In the genomic region with DNA sequence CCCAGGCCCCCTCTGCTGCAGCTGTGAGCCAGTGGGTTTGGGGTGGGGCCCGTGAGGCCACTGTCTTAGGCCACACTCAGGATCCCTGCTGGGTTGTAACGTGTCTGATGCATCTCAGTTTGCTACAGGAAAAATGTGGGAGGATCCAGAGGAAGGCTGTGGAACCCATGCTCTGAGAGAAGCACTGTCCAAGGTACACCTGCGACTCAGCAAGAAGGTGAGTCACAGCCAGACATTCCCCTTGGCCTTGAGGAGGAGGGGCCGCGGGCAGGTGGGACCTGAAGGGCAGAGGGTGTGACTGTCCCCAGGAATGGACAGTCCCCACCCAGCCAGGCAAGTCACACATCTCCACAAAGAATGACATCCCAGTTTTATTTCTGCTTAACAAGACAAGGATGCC, we compare ENCODE assay signal across 23 cellular contexts. TPM values are rescaled to one million over a fixed set of nuclear protein-coding genes. Genes with fewer than 3 reads are reported as not detected.
"Had no signal": no experiment of that assay in that cellular context is flagged by ENCODE, and none has a peak within 500 bp of the region (broad histone marks: within the 10 kb centered on the region; RNA-seq: fewer than 3 reads in every experiment).

No MANE protein-coding gene starts in this region.

- H3K27ac Mint-ChIP-seq: activated naive CD4-positive, alpha-beta T cell treated with anti-CD3 and anti-CD28 coated beads, Interleukin-2, amount 50 U/mL, for 72 hours; immature natural killer cell; nephron; stimulated activated naive CD8-positive, alpha-beta T cell treated with anti-CD3 and anti-CD28 coated beads, Interleukin-15, Interleukin-2, amounts not matched to agents 100 ng/mL and 50 ng/mL, for 24 hours had no signal

- H3K27ac ChIP-seq: adrenal gland, cardiac muscle cell, epithelial cell of prostate, tibial nerve had no signal

- H3K4me3 ChIP-seq: adrenal gland, cardiac muscle cell, tibial nerve had no signal

- DNase-seq: activated CD4-positive, alpha-beta T cell treated with anti-CD3 and anti-CD28 coated beads, Interleukin-2, amount 50 U/mL, for 4 hours; activated gamma-delta T cell treated with Interleukin-2 at 50 U/mL for 16 hours; adrenal gland; dermis blood vessel endothelial cell; effector memory CD4-positive, alpha-beta T cell; immature natural killer cell; left cardiac atrium; nucleus accumbens; posterior cingulate gyrus; retina; SW 1271 had no signal

- H3K9me3 Mint-ChIP-seq: activated naive CD4-positive, alpha-beta T cell treated with anti-CD3 and anti-CD28 coated beads, Interleukin-2, amount 50 U/mL, for 72 hours; immature natural killer cell; nephron; stimulated activated naive CD8-positive, alpha-beta T cell treated with anti-CD3 and anti-CD28 coated beads, Interleukin-15, Interleukin-2, amounts not matched to agents 100 ng/mL and 50 ng/mL, for 24 hours had no signal

- H3K9me3 ChIP-seq: adrenal gland, tibial nerve had no signal

- H3K4me1 Mint-ChIP-seq: immature natural killer cell, nephron had no signal

- H3K36me3 ChIP-seq: adrenal gland, cardiac muscle cell, tibial nerve had no signal

- H3K27me3 ChIP-seq: cardiac muscle cell, tibial nerve had no signal

- H3K4me3 Mint-ChIP-seq: immature natural killer cell; nephron; stimulated activated naive CD8-positive, alpha-beta T cell treated with anti-CD3 and anti-CD28 coated beads, Interleukin-15, Interleukin-2, amounts not matched to agents 100 ng/mL and 50 ng/mL, for 24 hours had no signal

- H3K36me3 Mint-ChIP-seq: activated naive CD4-positive, alpha-beta T cell treated with anti-CD3 and anti-CD28 coated beads, Interleukin-2, amount 50 U/mL, for 72 hours; immature natural killer cell had no signal

- ATAC-seq: activated naive CD4-positive, alpha-beta T cell treated with anti-CD3 and anti-CD28 coated beads, Interleukin-2, amount 50 U/mL, for 72 hours; left cardiac atrium had no signal

- H3K4me1 ChIP-seq: adrenal gland, tibial nerve had no signal

RNA-seq across cellular contexts. Expression of a gene that starts 27.8 kb away (rescaled TPM):
- total RNA-seq: activated CD8-positive, alpha-beta memory T cell treated with anti-CD3 and anti-CD28 coated beads for 36 hours; activated naive CD4-positive, alpha-beta T cell treated with anti-CD3 and anti-CD28 coated beads, Interleukin-2, amount 50 U/mL, for 72 hours; adrenal gland; astrocyte; cardiac muscle cell; dermis blood vessel endothelial cell; frontal cortex; left cardiac atrium; lower leg skin; skeletal muscle tissue; T-helper 2 cell treated with Interferon-gamma antibody and Interleukin-4, amounts not matched to agents 100 ng/mL and 5 ng/mL, for 36 hours; tibial nerve had no signal
- polyA plus RNA-seq: adrenal gland, cardiac muscle cell, immature natural killer cell had no signal
